Comparison of ENCODE assay signal across 12 cellular contexts in genomic region chr4:110480031-110480549, GRCh38. TPM values are rescaled to one million over a fixed set of nuclear protein-coding genes. Genes with fewer than 3 reads are reported as not detected.
DNase-seq lines count a peak whose midpoint lies in the region; ATAC-seq and TF ChIP-seq lines count a peak whose summit lies in the region.
"Had no signal": no experiment of that assay in that cellular context is flagged by ENCODE, and none has a peak within 500 bp of the region (broad histone marks: within the 10 kb centered on the region; RNA-seq: fewer than 3 reads in every experiment).

No MANE protein-coding gene starts in this region.

- H3K36me3 Mint-ChIP-seq in neural crest cell (ENCODE audit: low read depth): no peaks in the 10 kb centered on the region

- no peaks in the 10 kb centered on the region for H3K79me2 ChIP-seq in OCI-LY3 (ENCODE audit: low read length)

- H3K4me3 Mint-ChIP-seq in neural crest cell: no peak overlapping the region
- H3K4me3 Mint-ChIP-seq: activated T-helper 17 cell treated with anti-CD3 and anti-CD28 coated beads, Interleukin-2, amount 50 U/mL, for 72 hours had no signal

- ATAC-seq in HG02885 (IDR thresholded peaks at IDR 0.05; ENCODE audit: poor library complexity, unreplicated experiment): no peak
- ATAC-seq: activated T-helper 17 cell treated with anti-CD3 and anti-CD28 coated beads, Interleukin-2, amount 50 U/mL, for 72 hours had no signal

- no peaks in the 10 kb centered on the region for H3K27me3 Mint-ChIP-seq in neural crest cell (ENCODE audit: low read depth)

- no peak overlapping the region for H3K4me2 ChIP-seq in OCI-LY3 (ENCODE audit: low read length)

- H2AFZ ChIP-seq in OCI-LY3 (ENCODE audit: low read depth, low read length): no peak overlapping the region

- no peaks in the 10 kb centered on the region for H3K4me1 Mint-ChIP-seq in neural crest cell

- POLR2A ChIA-PET in BJ (lab: Charles Lee): interaction anchor here (0.7 to 0.8 kb wide), 2 partner anchors 8 to 305 kb away, joined by 3 to 7 read pairs; no protein-coding TSS in a partner anchor

- H4K20me1 ChIP-seq in OCI-LY3 (ENCODE audit: insufficient read depth, low read length): peaks cover 9% of the 10 kb centered on the region

- CTCF ChIA-PET in BJ (lab: Yijun Ruan, JAX): interaction anchor here (0.6 to 1.6 kb wide), 7 partner anchors 8 to 476 kb away, joined by 3 to 4 read pairs (median 3); no protein-coding TSS in a partner anchor

- no peaks in the 10 kb centered on the region for H3K9me3 Mint-ChIP-seq in neural crest cell
- H3K9me3 Mint-ChIP-seq: activated T-helper 17 cell treated with anti-CD3 and anti-CD28 coated beads, Interleukin-2, amount 50 U/mL, for 72 hours had no signal

- H3K36me3 ChIP-seq in BJ (ENCODE audit: control insufficient read depth, insufficient read depth, low read length) (no peaks in the 10 kb centered on the region), OCI-LY3 (replicated peaks; ENCODE audit: low read depth, low read length) (no peaks in the 10 kb centered on the region), adrenal gland (replicated peaks in 1 of 2) (no peaks in the 10 kb centered on the region)
- H3K36me3 ChIP-seq: esophagus squamous epithelium had no signal

- DNase-seq in BJ (ENCODE audit: low read depth): peak; percentile 98
- peak; percentile 99 for DNase-seq in fibroblast of gingiva (ENCODE audit: low read depth)
- DNase-seq in neural crest cell (ENCODE audit: low read depth, low spot score): no peak
- no peak for DNase-seq in NK-92 (lab: John Stamatoyannopoulos, UW; ENCODE audit: unreplicated experiment)
- DNase-seq in adrenal gland: no peak
- DNase-seq in SW480 (ENCODE audit: low spot score): no peak
- DNase-seq: esophagus squamous epithelium, NCI-H2107, nucleus accumbens had no signal

- H3K27ac ChIP-seq in OCI-LY3 (ENCODE audit: low read length): no peak overlapping the region
- H3K27ac ChIP-seq in adrenal gland: no peak overlapping the region

- H3K9ac ChIP-seq in OCI-LY3 (ENCODE audit: low read length): no peak overlapping the region

- WGBS in adrenal gland, 4 donors: 68 to 73% (median 70%) methylated on average over 8 of the region's 8 CpGs

- H3K27me3 ChIP-seq in BJ (ENCODE audit: control insufficient read depth, insufficient read depth, low read length): no peaks in the 10 kb centered on the region
- H3K27me3 ChIP-seq in OCI-LY3 (ENCODE audit: low read depth, low read length): peaks cover 67% of the 10 kb centered on the region
- no peaks in the 10 kb centered on the region for H3K27me3 ChIP-seq in adrenal gland

- H3K9me3 ChIP-seq in OCI-LY3 (ENCODE audit: insufficient read depth, low read length) (no peaks in the 10 kb centered on the region), adrenal gland (replicated peaks in 1 of 3) (no peaks in the 10 kb centered on the region)
- H3K9me3 ChIP-seq: esophagus squamous epithelium had no signal

- no peak overlapping the region for H3K27ac Mint-ChIP-seq in neural crest cell (ENCODE audit: unreplicated experiment)
- H3K27ac Mint-ChIP-seq: activated T-helper 17 cell treated with anti-CD3 and anti-CD28 coated beads, Interleukin-2, amount 50 U/mL, for 72 hours had no signal

- TF ChIP-seq CTCF in BJ (IDR thresholded peaks at IDR 0.05; ENCODE audit: insufficient read depth, low read depth, low read length) (peak; percentile 71), OCI-LY3 (IDR thresholded peaks at IDR 0.05; ENCODE audit: low read depth, low read length) (peak; percentile 13; the same call in 1 of the 2 replicates), neural crest cell (conservative IDR thresholded peaks at IDR 0.05) (peak; percentile 40), adrenal gland (IDR thresholded peaks at IDR 0.05) (peak in 1 of 6 experiments; percentile 16)

- intact Hi-C loops in adrenal gland (cut with DNase I): no loop called here

- H3K4me3 ChIP-seq in BJ (ENCODE audit: low read depth, low read length): no peak overlapping the region
- no peak overlapping the region for H3K4me3 ChIP-seq in OCI-LY3 (ENCODE audit: low read length)
- H3K4me3 ChIP-seq in adrenal gland: no peak overlapping the region

- no peak for TF ChIP-seq POLR2A in adrenal gland (IDR thresholded peaks at IDR 0.05)

- H3K4me1 ChIP-seq in OCI-LY3 (ENCODE audit: low read length) (peaks cover 20% of the 10 kb centered on the region), adrenal gland (replicated peaks in 1 of 2) (no peaks in the 10 kb centered on the region)

RNA-seq across cellular contexts. Expression of gene ENPEP, which starts 4.1 kb away (rescaled TPM):
- polyA plus RNA-seq in BJ (2011; rRNA removed): 0.40 and 0.75 TPM in 2 replicates
- 0.28 and 0.51 TPM in 2 replicates for polyA minus RNA-seq in BJ (2011; rRNA and poly(A)+ RNA removed)
- 4.5 and 7.3 TPM in 2 replicates for total RNA-seq in neural crest cell
- 1 to 10 TPM; 4.3 to 9.0 (median 5.5) TPM for total RNA-seq in adrenal gland
- polyA plus RNA-seq in adrenal gland: 1 to 10 TPM; 2.5 to 4.6 (median 4.4) TPM

Comparison
In these comparisons a context has a peak if more than half of its experiments do, and no peak if none do; other contexts are left out.
1. DNase-seq: peak in BJ (single experiment) and fibroblast of gingiva (single experiment); none in neural crest cell (single experiment), NK-92 (single experiment), adrenal gland (0 of 7) and SW480 (single experiment).